Comparison of ENCODE assay signal across 29 cellular contexts in genomic region chr6:139019722-139020121, GRCh38.
"Had no signal": no experiment of that assay in that cellular context is flagged by ENCODE, and none has a peak within 500 bp of the region (broad histone marks: within the 10 kb centered on the region; RNA-seq: fewer than 3 reads in every experiment).

No MANE protein-coding gene starts in this region.

- H3K27ac ChIP-seq: body of pancreas, colonic mucosa, dorsolateral prefrontal cortex, gastrocnemius medialis, hepatocyte, neutrophil, ovary, skin epidermis had no signal

- DNase-seq: activated CD4-positive, alpha-beta T cell treated with anti-CD3 and anti-CD28 coated beads for 1 hour; activated CD4-positive, alpha-beta T cell treated with anti-CD3 and anti-CD28 coated beads, Interleukin-2, amount 10 ng/mL, durations not matched to agents 7 days and 5 days; activated CD8-positive, alpha-beta T cell treated with anti-CD3 and anti-CD28 coated beads for 36 hours; activated naive CD4-positive, alpha-beta T cell treated with Interleukin-2 at 50 U/mL for 16 hours; activated T-cell treated with anti-CD3 and anti-CD28 coated beads, Interleukin-2, amount 50 U/mL, for 48 hours; aorta; body of pancreas; colonic mucosa; dorsolateral prefrontal cortex; effector memory CD4-positive, alpha-beta T cell; erythroblast; gastrocnemius medialis; glutamatergic neuron; islet precursor cell; left ventricle myocardium superior; mammary epithelial cell; naive B cell; nephron progenitor cell; ovary; stimulated activated CD4-positive, alpha-beta T cell treated with anti-CD3 and anti-CD28 coated beads, Interleukin-12 subunit alpha, Interleukin-12 subunit beta, amount 100 ng/mL, for 4 hours; stimulated activated CD4-positive, alpha-beta T cell treated with anti-CD3 and anti-CD28 coated beads, Interleukin-4, amount 100 ng/mL, for 1 hour; stimulated activated naive CD8-positive, alpha-beta T cell treated with anti-CD3 and anti-CD28 coated beads, Interleukin-15, Interleukin-2, amounts not matched to agents 100 U/mL and 50 U/mL, for 24 hours; testis; transverse colon had no signal

- ATAC-seq: activated CD8-positive, alpha-beta T cell treated with anti-CD3 and anti-CD28 coated beads for 36 hours; body of pancreas; gastrocnemius medialis; left ventricle myocardium superior; sciatic nerve; stimulated activated naive CD8-positive, alpha-beta T cell treated with anti-CD3 and anti-CD28 coated beads, Interleukin-15, Interleukin-2, amounts not matched to agents 100 U/mL and 50 U/mL, for 24 hours; WTC11 had no signal

- H3K27me3 ChIP-seq: body of pancreas, colonic mucosa, dorsolateral prefrontal cortex, gastrocnemius medialis, hepatocyte, neutrophil, ovary, testis, transverse colon had no signal

- H3K79me2 ChIP-seq: hepatocyte had no signal

- H3K4me3 ChIP-seq: body of pancreas, colonic mucosa, dorsolateral prefrontal cortex, gastrocnemius medialis, hepatocyte, ovary, skin epidermis, testis, transverse colon had no signal

- H3K4me1 ChIP-seq: colonic mucosa, gastrocnemius medialis had no signal

- H3K36me3 ChIP-seq: colonic mucosa, gastrocnemius medialis, neutrophil, ovary, transverse colon had no signal

- H3K9me3 ChIP-seq: body of pancreas, colonic mucosa, gastrocnemius medialis, neutrophil, ovary, testis, transverse colon had no signal

- H2AFZ ChIP-seq: hepatocyte had no signal

- H3K4me2 ChIP-seq: hepatocyte had no signal
